Comparison of ENCODE assay signal across 33 cellular contexts in the genomic region with DNA sequence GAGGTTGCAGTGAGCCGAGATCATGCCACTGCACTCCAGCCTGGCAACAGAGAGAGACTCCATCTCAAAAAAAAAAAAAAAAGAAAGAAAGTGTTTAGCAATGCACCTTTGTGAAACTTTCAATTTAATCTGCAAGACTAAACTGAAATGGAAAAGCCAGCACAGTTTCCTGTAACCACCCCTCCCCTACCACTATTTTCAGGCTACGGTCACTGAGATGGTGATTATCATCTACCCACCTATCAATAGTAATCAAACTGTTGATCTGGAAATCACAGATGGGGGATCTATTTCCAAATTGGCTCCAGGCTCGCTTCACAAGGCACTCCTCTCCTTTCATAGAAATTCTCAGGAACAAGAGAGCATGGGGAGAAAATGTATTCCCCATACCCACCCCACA. TPM values are rescaled to one million over a fixed set of nuclear protein-coding genes. Genes with fewer than 3 reads are reported as not detected.
DNase-seq lines count a peak whose midpoint lies in the region; ATAC-seq and TF ChIP-seq lines count a peak whose summit lies in the region.
"Had no signal": no experiment of that assay in that cellular context is flagged by ENCODE, and none has a peak within 500 bp of the region (broad histone marks: within the 10 kb centered on the region; RNA-seq: fewer than 3 reads in every experiment).

No MANE protein-coding gene starts in this region.

- no peaks in the 10 kb centered on the region for H3K27me3 Mint-ChIP-seq in activated naive CD4-positive, alpha-beta T cell treated with anti-CD3 and anti-CD28 coated beads, Interleukin-2, amount 10 ng/mL, durations not matched to agents 7 days and 5 days
- no peaks in the 10 kb centered on the region for H3K27me3 Mint-ChIP-seq in T-helper 2 cell treated with Interferon-gamma antibody and Interleukin-4, amounts not matched to agents 5 μg/mL and 100 μg/mL, for 36 hours (ENCODE audit: low read depth)
- H3K27me3 Mint-ChIP-seq in activated naive CD8-positive, alpha-beta T cell treated with anti-CD3 and anti-CD28 coated beads, Interleukin-2, amount 10 ng/mL, durations not matched to agents 7 days and 5 days, result no peaks in the 10 kb centered on the region
- H3K27me3 Mint-ChIP-seq in stimulated activated naive CD8-positive, alpha-beta T cell treated with anti-CD3 and anti-CD28 coated beads, Interleukin-15, Interleukin-2, amounts not matched to agents 100 ng/mL and 50 ng/mL, for 24 hours, result no peaks in the 10 kb centered on the region

- H3K4me1 ChIP-seq in colonic mucosa, result no peaks in the 10 kb centered on the region
- no peaks in the 10 kb centered on the region for H3K4me1 ChIP-seq in neuronal stem cell (ENCODE audit: control insufficient read depth in 2 of 2, insufficient read depth in 1 of 2, low read depth in 1 of 2, low read length in 2 of 2)
- H3K4me1 ChIP-seq: esophagus muscularis mucosa had no signal

- CTCF ChIA-PET in activated naive CD4-positive, alpha-beta T cell treated with anti-CD3 and anti-CD28 coated beads, Interleukin-2, amount 10 ng/mL, durations not matched to agents 7 days and 5 days (lab: Charles Lee), result interaction anchor here (0.9 to 5.0 kb wide), 5 partner anchors 13 to 98 kb away, joined by 3 to 24 read pairs (median 4); no protein-coding TSS in a partner anchor

- H3K4me3 Mint-ChIP-seq in activated naive CD4-positive, alpha-beta T cell treated with anti-CD3 and anti-CD28 coated beads, Interleukin-2, amount 10 ng/mL, durations not matched to agents 7 days and 5 days, result peak overlapping the region; percentile 8
- peak overlapping the region; percentile 76 for H3K4me3 Mint-ChIP-seq in T-helper 2 cell treated with Interferon-gamma antibody and Interleukin-4, amounts not matched to agents 5 μg/mL and 100 μg/mL, for 36 hours
- peak overlapping the region; percentile 63 for H3K4me3 Mint-ChIP-seq in activated naive CD8-positive, alpha-beta T cell treated with anti-CD3 and anti-CD28 coated beads, Interleukin-2, amount 10 ng/mL, durations not matched to agents 7 days and 5 days
- H3K4me3 Mint-ChIP-seq in stimulated activated naive CD8-positive, alpha-beta T cell treated with anti-CD3 and anti-CD28 coated beads, Interleukin-15, Interleukin-2, amounts not matched to agents 100 ng/mL and 50 ng/mL, for 24 hours, result peak overlapping the region; percentile 70

- H3K27me3 ChIP-seq in colonic mucosa (no peaks in the 10 kb centered on the region), neuronal stem cell (ENCODE audit: control insufficient read depth in 3 of 3, insufficient read depth in 3 of 3, low read depth in 1 of 3, low read length in 3 of 3) (peaks cover 0 to 3% (median 0%) of the 10 kb centered on the region in 3 experiments)
- H3K27me3 ChIP-seq: BLaER1, esophagus muscularis mucosa, neutrophil had no signal

- no peak overlapping the region for H3K4me3 ChIP-seq in colonic mucosa
- H3K4me3 ChIP-seq in neuronal stem cell (ENCODE audit: low read length in 2 of 2), result no peak overlapping the region
- H3K4me3 ChIP-seq: BLaER1, esophagus muscularis mucosa, smooth muscle cell had no signal

- H3K4me1 Mint-ChIP-seq in activated naive CD4-positive, alpha-beta T cell treated with anti-CD3 and anti-CD28 coated beads, Interleukin-2, amount 10 ng/mL, durations not matched to agents 7 days and 5 days, result peaks cover 96% of the 10 kb centered on the region
- H3K4me1 Mint-ChIP-seq in T-helper 2 cell treated with Interferon-gamma antibody and Interleukin-4, amounts not matched to agents 5 μg/mL and 100 μg/mL, for 36 hours (ENCODE audit: low read depth), result peaks cover 77% of the 10 kb centered on the region
- peaks cover 67% of the 10 kb centered on the region for H3K4me1 Mint-ChIP-seq in activated naive CD8-positive, alpha-beta T cell treated with anti-CD3 and anti-CD28 coated beads, Interleukin-2, amount 10 ng/mL, durations not matched to agents 7 days and 5 days
- H3K4me1 Mint-ChIP-seq in stimulated activated naive CD8-positive, alpha-beta T cell treated with anti-CD3 and anti-CD28 coated beads, Interleukin-15, Interleukin-2, amounts not matched to agents 100 ng/mL and 50 ng/mL, for 24 hours (ENCODE audit: low read depth), result peaks cover 96% of the 10 kb centered on the region

- intact Hi-C loops in colonic mucosa (cut with DNase I), result no loop called here

- WGBS in neuronal stem cell (ENCODE audit: extremely low coverage in 2 of 2, insufficient read length in 2 of 2, insufficient replicate concordance in 1 of 2), 2 donors, result no CpG with 5 or more reads among the region's 3 CpGs

- peak overlapping the region; percentile 86 for H3K27ac Mint-ChIP-seq in activated naive CD4-positive, alpha-beta T cell treated with anti-CD3 and anti-CD28 coated beads, Interleukin-2, amount 10 ng/mL, durations not matched to agents 7 days and 5 days
- H3K27ac Mint-ChIP-seq in T-helper 2 cell treated with Interferon-gamma antibody and Interleukin-4, amounts not matched to agents 5 μg/mL and 100 μg/mL, for 36 hours, result peak overlapping the region; percentile 87
- peak overlapping the region; percentile 89 for H3K27ac Mint-ChIP-seq in activated naive CD8-positive, alpha-beta T cell treated with anti-CD3 and anti-CD28 coated beads, Interleukin-2, amount 10 ng/mL, durations not matched to agents 7 days and 5 days
- peak overlapping the region; percentile 98 for H3K27ac Mint-ChIP-seq in stimulated activated naive CD8-positive, alpha-beta T cell treated with anti-CD3 and anti-CD28 coated beads, Interleukin-15, Interleukin-2, amounts not matched to agents 100 ng/mL and 50 ng/mL, for 24 hours

- no peak overlapping the region for H3K23ac ChIP-seq in neuronal stem cell (ENCODE audit: low read depth, low read length, poor library complexity)

- no peak overlapping the region for H2BK5ac ChIP-seq in neuronal stem cell (ENCODE audit: low read length)

- H2AFZ ChIP-seq in neuronal stem cell (ENCODE audit: low read length), result no peak overlapping the region

- H2BK120ac ChIP-seq in neuronal stem cell (ENCODE audit: low read depth, low read length), result no peak overlapping the region

- no peak overlapping the region for H4K8ac ChIP-seq in neuronal stem cell (ENCODE audit: low read depth, low read length)

- ATAC-seq in activated naive CD8-positive, alpha-beta T cell treated with anti-CD3 and anti-CD28 coated beads, Interleukin-2, amount 10 ng/mL, durations not matched to agents 7 days and 5 days (ENCODE audit: low read depth), result no peak
- ATAC-seq: left ventricle myocardium superior, Panc1, right cardiac atrium had no signal

- no peaks in the 10 kb centered on the region for H3K36me3 ChIP-seq in colonic mucosa
- H3K36me3 ChIP-seq in neuronal stem cell (replicated peaks in 1 of 2; ENCODE audit: control insufficient read depth in 2 of 2, insufficient read depth in 2 of 2, low read length in 2 of 2), result no peaks in the 10 kb centered on the region
- H3K36me3 ChIP-seq: BLaER1, esophagus muscularis mucosa, neutrophil, WERI-Rb-1 had no signal

- no peak overlapping the region for H3K18ac ChIP-seq in neuronal stem cell (ENCODE audit: low read length)

- H3K79me1 ChIP-seq in neuronal stem cell (ENCODE audit: low read depth, low read length), result no peaks in the 10 kb centered on the region

- peaks cover 8% of the 10 kb centered on the region for H3K36me3 Mint-ChIP-seq in activated naive CD4-positive, alpha-beta T cell treated with anti-CD3 and anti-CD28 coated beads, Interleukin-2, amount 10 ng/mL, durations not matched to agents 7 days and 5 days
- H3K36me3 Mint-ChIP-seq in T-helper 2 cell treated with Interferon-gamma antibody and Interleukin-4, amounts not matched to agents 5 μg/mL and 100 μg/mL, for 36 hours (ENCODE audit: low read depth), result peaks cover 8% of the 10 kb centered on the region
- peaks cover 5% of the 10 kb centered on the region for H3K36me3 Mint-ChIP-seq in activated naive CD8-positive, alpha-beta T cell treated with anti-CD3 and anti-CD28 coated beads, Interleukin-2, amount 10 ng/mL, durations not matched to agents 7 days and 5 days
- peaks cover 4% of the 10 kb centered on the region for H3K36me3 Mint-ChIP-seq in stimulated activated naive CD8-positive, alpha-beta T cell treated with anti-CD3 and anti-CD28 coated beads, Interleukin-15, Interleukin-2, amounts not matched to agents 100 ng/mL and 50 ng/mL, for 24 hours (ENCODE audit: low read depth)

- no peaks in the 10 kb centered on the region for H3K9me3 Mint-ChIP-seq in activated naive CD4-positive, alpha-beta T cell treated with anti-CD3 and anti-CD28 coated beads, Interleukin-2, amount 10 ng/mL, durations not matched to agents 7 days and 5 days
- no peaks in the 10 kb centered on the region for H3K9me3 Mint-ChIP-seq in T-helper 2 cell treated with Interferon-gamma antibody and Interleukin-4, amounts not matched to agents 5 μg/mL and 100 μg/mL, for 36 hours
- no peaks in the 10 kb centered on the region for H3K9me3 Mint-ChIP-seq in activated naive CD8-positive, alpha-beta T cell treated with anti-CD3 and anti-CD28 coated beads, Interleukin-2, amount 10 ng/mL, durations not matched to agents 7 days and 5 days
- H3K9me3 Mint-ChIP-seq in stimulated activated naive CD8-positive, alpha-beta T cell treated with anti-CD3 and anti-CD28 coated beads, Interleukin-15, Interleukin-2, amounts not matched to agents 100 ng/mL and 50 ng/mL, for 24 hours, result peaks cover 2% of the 10 kb centered on the region

- H3K9ac ChIP-seq in colonic mucosa (ENCODE audit: low read depth in 2 of 2, low read length in 2 of 2), result no peak overlapping the region
- no peak overlapping the region for H3K9ac ChIP-seq in neuronal stem cell (ENCODE audit: low read depth, low read length, poor library complexity)
- H3K9ac ChIP-seq: BLaER1 had no signal

- H3K27ac ChIP-seq in colonic mucosa, result no peak overlapping the region
- no peak overlapping the region for H3K27ac ChIP-seq in neuronal stem cell (replicated peaks; ENCODE audit: low read length)
- H3K27ac ChIP-seq: BLaER1, esophagus muscularis mucosa, HL-60, neutrophil, WERI-Rb-1 had no signal

- H2AK5ac ChIP-seq in neuronal stem cell (ENCODE audit: low read depth, low read length), result no peak overlapping the region

- no peak overlapping the region for H2BK12ac ChIP-seq in neuronal stem cell (ENCODE audit: low read length)

- no peak for DNase-seq in activated naive CD4-positive, alpha-beta T cell treated with anti-CD3 and anti-CD28 coated beads, Interleukin-2, amount 10 ng/mL, durations not matched to agents 7 days and 5 days
- DNase-seq in activated naive CD4-positive, alpha-beta T cell treated with Interleukin-2 at 50 U/mL for 16 hours, result no peak
- no peak for DNase-seq in T-helper 2 cell treated with Interferon-gamma antibody and Interleukin-4, amounts not matched to agents 5 μg/mL and 100 μg/mL, for 36 hours (ENCODE audit: low spot score)
- no peak for DNase-seq in activated naive CD8-positive, alpha-beta T cell treated with anti-CD3 and anti-CD28 coated beads, Interleukin-2, amount 10 ng/mL, durations not matched to agents 7 days and 5 days
- no peak for DNase-seq in colonic mucosa
- DNase-seq in neuronal stem cell (ENCODE audit: low spot score), result no peak
- no peak for DNase-seq in GM10266 (ENCODE audit: extremely low spot score)
- DNase-seq: activated CD4-positive, alpha-beta T cell treated with anti-CD3 and anti-CD28 coated beads, Interleukin-2, amount 50 U/mL, for 4 hours; Calu3; caudate nucleus; dermis blood vessel endothelial cell; DMS79 treated with DMSO at 0.1 percent for 48 hours; GDM1; islet precursor cell; KBM-7; left ventricle myocardium superior; mesendoderm; NCI-H1092; NCI-H1694; NCI-H446; NCI-H748 treated with DMSO at 0.1 percent for 48 hours; right cardiac atrium; SHP77; stimulated activated CD8-positive, alpha-beta memory T cell treated with anti-CD3 and anti-CD28 coated beads, Interleukin-4, amount 100 ng/mL, for 48 hours; trophoblast cell; WERI-Rb-1 had no signal

- H4K91ac ChIP-seq in neuronal stem cell (ENCODE audit: low read depth, low read length, poor library complexity), result no peak overlapping the region

- H3K4ac ChIP-seq in neuronal stem cell (ENCODE audit: low read length), result no peak overlapping the region

- POLR2A ChIA-PET in activated naive CD8-positive, alpha-beta T cell treated with anti-CD3 and anti-CD28 coated beads, Interleukin-2, amount 10 ng/mL, durations not matched to agents 7 days and 5 days (lab: Charles Lee), result interaction anchor here (1.5 kb wide), 1 partner anchor 36 kb away, joined by 3 read pairs; no protein-coding TSS in a partner anchor

- no peak overlapping the region for H3K4me2 ChIP-seq in neuronal stem cell (ENCODE audit: insufficient read depth, low read length, poor library complexity, severe bottlenecking)
- H3K4me2 ChIP-seq: BLaER1, smooth muscle cell had no signal

- TF ChIP-seq CTCF in colonic mucosa (IDR thresholded peaks at IDR 0.05) (no peak), GM10266 (IDR thresholded peaks at IDR 0.05; ENCODE audit: control insufficient read depth, insufficient read depth, low read depth, missing control alignments) (no peak)

- H3K14ac ChIP-seq in neuronal stem cell (ENCODE audit: low read length), result no peak overlapping the region

- no peak overlapping the region for H2BK15ac ChIP-seq in neuronal stem cell (ENCODE audit: low read length)

- H3K9me3 ChIP-seq in colonic mucosa (no peaks in the 10 kb centered on the region), neuronal stem cell (replicated peaks in 1 of 2; ENCODE audit: control insufficient read depth in 2 of 2, insufficient read depth in 1 of 2, low read depth in 1 of 2, low read length in 2 of 2) (no peaks in the 10 kb centered on the region)
- H3K9me3 ChIP-seq: esophagus muscularis mucosa, neutrophil had no signal

RNA-seq across cellular contexts. Expression of gene IL7R, which starts 30.6 kb away (rescaled TPM):
- 100 to 1,000 TPM; 738 to 891 TPM for total RNA-seq in activated naive CD8-positive, alpha-beta T cell treated with anti-CD3 and anti-CD28 coated beads, Interleukin-2, amount 10 ng/mL, durations not matched to agents 7 days and 5 days
- total RNA-seq in colonic mucosa, result 1 to 10 TPM; 4.6 to 6.1 TPM
- not detected for polyA plus RNA-seq in neuronal stem cell (2013, experiment 1 of 2)
- not detected for polyA plus RNA-seq in neuronal stem cell (2013, experiment 2 of 2)

Comparison
In these comparisons a context has a peak if more than half of its experiments do, and no peak if none do; other contexts are left out.
1. H3K4me3 Mint-ChIP-seq: peak in every context shown above with its lines; median percentile 76 in T-helper 2 cell treated with Interferon-gamma antibody and Interleukin-4, amounts not matched to agents 5 μg/mL and 100 μg/mL, for 36 hours; 70 in stimulated activated naive CD8-positive, alpha-beta T cell treated with anti-CD3 and anti-CD28 coated beads, Interleukin-15, Interleukin-2, amounts not matched to agents 100 ng/mL and 50 ng/mL, for 24 hours; 63 in activated naive CD8-positive, alpha-beta T cell treated with anti-CD3 and anti-CD28 coated beads, Interleukin-2, amount 10 ng/mL, durations not matched to agents 7 days and 5 days; 8 in activated naive CD4-positive, alpha-beta T cell treated with anti-CD3 and anti-CD28 coated beads, Interleukin-2, amount 10 ng/mL, durations not matched to agents 7 days and 5 days.
2. RNA of gene IL7R, which starts 30.6 kb away (total RNA-seq): 738 to 891 TPM in activated naive CD8-positive, alpha-beta T cell treated with anti-CD3 and anti-CD28 coated beads, Interleukin-2, amount 10 ng/mL, durations not matched to agents 7 days and 5 days; 4.6 to 6.1 TPM in colonic mucosa; every median in the first group is over 100 times any median in the second.
3. Peak in every context shown above with its lines, with median percentiles within 50 percentile points of each other: H3K27ac Mint-ChIP-seq.